ENCODE assay signal across 8 cellular contexts in the genomic region with DNA sequence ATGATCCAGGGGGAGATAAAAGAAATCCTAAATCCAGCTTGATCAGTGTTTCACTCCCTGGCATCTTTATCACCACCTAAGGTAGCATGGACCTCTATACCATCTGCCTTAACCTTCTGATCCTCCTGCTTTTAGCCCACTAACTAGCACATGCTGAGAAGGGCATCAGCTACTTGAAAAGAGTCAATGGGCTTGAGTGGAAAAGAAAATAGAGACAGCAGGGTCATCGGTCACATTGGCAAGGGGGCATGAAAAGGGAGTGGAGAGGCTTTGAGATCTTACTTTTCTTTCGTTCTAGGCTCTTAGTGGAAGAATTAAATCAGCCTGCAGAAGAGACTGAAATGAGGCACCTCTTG. TPM values are rescaled to one million over a fixed set of nuclear protein-coding genes. Genes with fewer than 3 reads are reported as not detected.
DNase-seq lines count a peak whose midpoint lies in the region; ATAC-seq and TF ChIP-seq lines count a peak whose summit lies in the region.

No MANE protein-coding gene starts in this region.

- no peak for TF ChIP-seq CTCF in CD4-positive, alpha-beta T cell (IDR thresholded peaks at IDR 0.05)

- peaks cover 28% of the 10 kb centered on the region for H3K36me3 Mint-ChIP-seq in CD4-positive, alpha-beta T cell (ENCODE audit: low read depth)

- no peaks in the 10 kb centered on the region for H3K9me3 ChIP-seq in CD4-positive, alpha-beta T cell (ENCODE audit: control insufficient read depth, low read length)
- no peaks in the 10 kb centered on the region for H3K9me3 ChIP-seq in MG63
- no peaks in the 10 kb centered on the region for H3K9me3 ChIP-seq in effector memory CD4-positive, alpha-beta T cell (ENCODE audit: control insufficient read depth, low read length)
- H3K9me3 ChIP-seq in neuron (ENCODE audit: low read length): no peaks in the 10 kb centered on the region

- ATAC-seq in CD4-positive, alpha-beta T cell (ENCODE audit: poor library complexity): no peak
- ATAC-seq in GM18907 (IDR thresholded peaks at IDR 0.05; ENCODE audit: unreplicated experiment): no peak
- no peak for ATAC-seq in GM18498 (IDR thresholded peaks at IDR 0.05; ENCODE audit: unreplicated experiment)
- ATAC-seq in HG03039 (IDR thresholded peaks at IDR 0.05; ENCODE audit: unreplicated experiment): no peak

- H3K36me3 ChIP-seq in MG63: no peaks in the 10 kb centered on the region
- H3K36me3 ChIP-seq in effector memory CD4-positive, alpha-beta T cell (ENCODE audit: control insufficient read depth, insufficient read depth, low read length): peaks cover 13% of the 10 kb centered on the region
- H3K36me3 ChIP-seq in neuron (ENCODE audit: insufficient read depth, low read length): no peaks in the 10 kb centered on the region

- CTCF ChIA-PET in CD4-positive, alpha-beta T cell (lab: Charles Lee): interaction anchor here (1.0 to 2.0 kb wide), 3 partner anchors 51 to 88 kb away, joined by 3 to 8 read pairs (median 5); a partner anchor contains a TSS

- H3K27me3 ChIP-seq in CD4-positive, alpha-beta T cell (ENCODE audit: control insufficient read depth, insufficient read depth, low read length): no peaks in the 10 kb centered on the region
- no peaks in the 10 kb centered on the region for H3K27me3 ChIP-seq in MG63
- H3K27me3 ChIP-seq in effector memory CD4-positive, alpha-beta T cell (replicated peaks; ENCODE audit: control insufficient read depth, insufficient read depth, low read length, poor library complexity, severe bottlenecking): no peaks in the 10 kb centered on the region
- no peaks in the 10 kb centered on the region for H3K27me3 ChIP-seq in neuron (ENCODE audit: insufficient read depth, low read length)

- peak overlapping the region; percentile 96 for H3K4me3 Mint-ChIP-seq in CD4-positive, alpha-beta T cell

- H3K4me3 ChIP-seq in MG63: peak overlapping the region; percentile 98
- H3K4me3 ChIP-seq in effector memory CD4-positive, alpha-beta T cell (ENCODE audit: insufficient read depth, low read depth, low read length, poor library complexity, severe bottlenecking): peak overlapping the region; percentile 99
- H3K4me3 ChIP-seq in neuron (ENCODE audit: low read length): peak overlapping the region; percentile 75

- H3K27ac ChIP-seq in CD4-positive, alpha-beta T cell (ENCODE audit: low read depth, low read length): peak overlapping the region; percentile 90
- peak overlapping the region; percentile 91 for H3K27ac ChIP-seq in effector memory CD4-positive, alpha-beta T cell (ENCODE audit: insufficient read depth, low read length, poor library complexity, severe bottlenecking)

- H3K9me3 Mint-ChIP-seq in CD4-positive, alpha-beta T cell: no peaks in the 10 kb centered on the region

- DNase-seq in CD4-positive, alpha-beta T cell: no peak
- DNase-seq in MG63: no peak
- DNase-seq in effector memory CD4-positive, alpha-beta T cell: no peak
- DNase-seq in activated CD4-positive, alpha-beta T cell treated with anti-CD3 and anti-CD28 coated beads, Interleukin-2, amount 50 U/mL, for 48 hours: no peak

- POLR2A ChIA-PET in CD4-positive, alpha-beta T cell (lab: Charles Lee): interaction anchor here (0.6 to 2.6 kb wide), 8 partner anchors 16 to 310 kb away, joined by 3 to 13 read pairs (median 4); a partner anchor contains a TSS

- intact Hi-C loops in CD4-positive, alpha-beta T cell (cut with DNase I, micrococcal nuclease): loop anchor here (1.0 to 5.0 kb wide), 5 partner anchors 51 to 736 kb away; a partner anchor contains a TSS

- peaks cover 10% of the 10 kb centered on the region for H3K4me1 ChIP-seq in effector memory CD4-positive, alpha-beta T cell (ENCODE audit: control insufficient read depth, insufficient read depth, low read length, poor library complexity, severe bottlenecking)
- peaks cover 6% of the 10 kb centered on the region for H3K4me1 ChIP-seq in neuron (ENCODE audit: insufficient read depth, low read length)

- peak overlapping the region; percentile 91 for H3K27ac Mint-ChIP-seq in CD4-positive, alpha-beta T cell

- peaks cover 26% of the 10 kb centered on the region for H3K4me1 Mint-ChIP-seq in CD4-positive, alpha-beta T cell (ENCODE audit: low read depth)

- H3K27me3 Mint-ChIP-seq in CD4-positive, alpha-beta T cell: no peaks in the 10 kb centered on the region

- peak overlapping the region; percentile 88 for H2AFZ ChIP-seq in neuron (ENCODE audit: low read depth, low read length)

RNA-seq across cellular contexts. Expression of a gene that starts 0.2 kb away (rescaled TPM):
- 10 to 100 TPM; 12.0 to 13.0 TPM for total RNA-seq in CD4-positive, alpha-beta T cell
- total RNA-seq in MG63 (2014; rRNA removed; shearing (Covaris generic); ENCODE audit: low replicate concordance): 6.4 and 27.8 TPM in 2 replicates

RNA-seq across cellular contexts. Expression of a gene that starts 0.6 kb away (rescaled TPM):
- 10 to 100 TPM; 14.4 to 17.9 TPM for total RNA-seq in CD4-positive, alpha-beta T cell
- total RNA-seq in MG63 (2014; rRNA removed; shearing (Covaris generic); ENCODE audit: low replicate concordance): 44.9 and 75.8 TPM in 2 replicates

RNA-seq across cellular contexts. Expression of a gene that starts 21.9 kb away (rescaled TPM):
- not detected for total RNA-seq in CD4-positive, alpha-beta T cell
- not detected in 2 replicates for total RNA-seq in MG63 (2014; rRNA removed; shearing (Covaris generic); ENCODE audit: low replicate concordance)

RNA-seq across cellular contexts. Expression of a gene that starts 36.9 kb away (rescaled TPM):
- total RNA-seq in CD4-positive, alpha-beta T cell: under 1 TPM; 0.77 to 0.98 TPM
- not detected in 2 replicates for total RNA-seq in MG63 (2014; rRNA removed; shearing (Covaris generic); ENCODE audit: low replicate concordance)

RNA-seq across cellular contexts. Expression of a gene that starts 37.2 kb away (rescaled TPM):
- total RNA-seq in CD4-positive, alpha-beta T cell: 1 to 10 TPM; 1.0 to 1.6 TPM
- total RNA-seq in MG63 (2014; rRNA removed; shearing (Covaris generic); ENCODE audit: low replicate concordance): not detected in 2 replicates
